8 cellular contexts compared by ENCODE assay signal in the genomic region with DNA sequence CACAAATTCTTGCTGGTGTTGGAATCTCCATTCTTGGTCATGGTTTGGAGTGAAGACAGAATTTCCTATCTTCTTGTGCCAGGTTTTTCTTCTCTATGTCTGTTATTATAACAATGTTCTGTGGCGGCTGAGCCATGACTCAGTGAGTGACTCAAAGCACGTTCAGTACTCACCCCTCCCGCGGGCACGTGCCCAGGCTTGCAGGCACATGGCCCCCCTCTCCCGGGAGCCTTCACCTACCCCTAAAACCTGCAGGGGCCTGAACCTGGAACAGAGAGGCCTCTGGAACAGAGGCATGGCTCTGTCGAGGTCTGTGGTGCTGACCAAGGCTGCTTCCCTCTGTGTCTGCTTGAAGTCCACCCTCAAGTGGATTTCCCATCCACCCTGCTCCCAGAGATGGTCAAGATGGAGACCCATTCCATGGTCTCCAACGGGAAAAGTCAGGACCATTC. TPM values are rescaled to one million over a fixed set of nuclear protein-coding genes. Genes with fewer than 3 reads are reported as not detected.
DNase-seq lines count a peak whose midpoint lies in the region; ATAC-seq, FAIRE-seq and TF ChIP-seq lines count a peak whose summit lies in the region.

No MANE protein-coding gene starts in this region.

- no peaks in the 10 kb centered on the region for H3K36me3 Mint-ChIP-seq in activated CD4-positive, alpha-beta T cell treated with anti-CD3 and anti-CD28 coated beads, Interleukin-2, amount 10 ng/mL, durations not matched to agents 7 days and 5 days (ENCODE audit: low read depth)
- no peaks in the 10 kb centered on the region for H3K36me3 Mint-ChIP-seq in activated CD4-positive, alpha-beta T cell treated with anti-CD3 and anti-CD28 coated beads, Interleukin-2, amount 10 ng/mL, durations not matched to agents 24 days and 14 days (ENCODE audit: low read depth)

- H3K27me3 Mint-ChIP-seq in activated CD4-positive, alpha-beta T cell treated with anti-CD3 and anti-CD28 coated beads, Interleukin-2, amount 10 ng/mL, durations not matched to agents 7 days and 5 days, result no peaks in the 10 kb centered on the region
- H3K27me3 Mint-ChIP-seq in activated CD4-positive, alpha-beta T cell treated with anti-CD3 and anti-CD28 coated beads, Interleukin-2, amount 10 ng/mL, durations not matched to agents 24 days and 14 days, result peaks cover 4% of the 10 kb centered on the region

- H3K27me3 ChIP-seq in lung (ENCODE audit: control insufficient read depth, insufficient read depth), result no peaks in the 10 kb centered on the region

- H3K4me1 Mint-ChIP-seq in activated CD4-positive, alpha-beta T cell treated with anti-CD3 and anti-CD28 coated beads, Interleukin-2, amount 10 ng/mL, durations not matched to agents 7 days and 5 days, result no peaks in the 10 kb centered on the region
- peaks cover 2% of the 10 kb centered on the region for H3K4me1 Mint-ChIP-seq in activated CD4-positive, alpha-beta T cell treated with anti-CD3 and anti-CD28 coated beads, Interleukin-2, amount 10 ng/mL, durations not matched to agents 24 days and 14 days

- peak; percentile 87 for FAIRE-seq in urothelium cell line (lab: Jason Lieb, UNC)

- peaks cover 0 to 29% of the 10 kb centered on the region in 2 donors for H3K36me3 ChIP-seq in lung (ENCODE audit: control insufficient read depth in 2 of 2, insufficient read depth in 2 of 2, low read length in 2 of 2)

- H3K27ac ChIP-seq in lung (ENCODE audit: low read depth in 1 of 2, low read length in 1 of 2), result peak overlapping the region; percentile 34 to 42

- POLR2A ChIA-PET in activated CD4-positive, alpha-beta T cell treated with anti-CD3 and anti-CD28 coated beads, Interleukin-2, amount 10 ng/mL, durations not matched to agents 7 days and 5 days (lab: Charles Lee), result no interaction called here

- H3K9me3 ChIP-seq in lung (ENCODE audit: control insufficient read depth in 2 of 2, insufficient read depth in 1 of 2, low read length in 1 of 2), result no peaks in the 10 kb centered on the region

- TF ChIP-seq CTCF in choroid plexus epithelial cell (conservative IDR thresholded peaks at IDR 0.05; ENCODE audit: low read depth, low read length) (no peak), lung (IDR thresholded peaks at IDR 0.05; ENCODE audit: control extremely low read depth, extremely low read depth) (no peak)

- CTCF ChIA-PET in activated CD4-positive, alpha-beta T cell treated with anti-CD3 and anti-CD28 coated beads, Interleukin-2, amount 10 ng/mL, durations not matched to agents 7 days and 5 days (lab: Charles Lee), result interaction anchor here (1.0 to 3.1 kb wide), 3 partner anchors 27 to 34 kb away, joined by 3 to 33 read pairs (median 15); no protein-coding TSS in a partner anchor

- H3K27ac Mint-ChIP-seq in activated CD4-positive, alpha-beta T cell treated with anti-CD3 and anti-CD28 coated beads, Interleukin-2, amount 10 ng/mL, durations not matched to agents 7 days and 5 days, result no peak overlapping the region
- no peak overlapping the region for H3K27ac Mint-ChIP-seq in activated CD4-positive, alpha-beta T cell treated with anti-CD3 and anti-CD28 coated beads, Interleukin-2, amount 10 ng/mL, durations not matched to agents 24 days and 14 days

- H3K4me3 Mint-ChIP-seq in activated CD4-positive, alpha-beta T cell treated with anti-CD3 and anti-CD28 coated beads, Interleukin-2, amount 10 ng/mL, durations not matched to agents 7 days and 5 days, result no peak overlapping the region
- H3K4me3 Mint-ChIP-seq in activated CD4-positive, alpha-beta T cell treated with anti-CD3 and anti-CD28 coated beads, Interleukin-2, amount 10 ng/mL, durations not matched to agents 24 days and 14 days, result no peak overlapping the region

- DNase-seq in activated CD4-positive, alpha-beta T cell treated with anti-CD3 and anti-CD28 coated beads, Interleukin-2, amount 10 ng/mL, durations not matched to agents 7 days and 5 days, result peak; percentile 3
- no peak for DNase-seq in activated CD4-positive, alpha-beta T cell treated with anti-CD3 and anti-CD28 coated beads, Interleukin-2, amount 10 ng/mL, durations not matched to agents 24 days and 14 days
- DNase-seq in choroid plexus epithelial cell (ENCODE audit: low read depth) (peak; percentile 89), lung (ENCODE audit: low spot score) (peak; percentile 64), urothelium cell line (ENCODE audit: low spot score) (peak; percentile 87), NCI-H2196 (lab: John Stamatoyannopoulos, UW; ENCODE audit: unreplicated experiment) (no peak), NK-92 (lab: John Stamatoyannopoulos, UW; ENCODE audit: unreplicated experiment) (no peak), cerebellar cortex (ENCODE audit: low spot score) (no peak)

- intact Hi-C loops in activated CD4-positive, alpha-beta T cell treated with anti-CD3 and anti-CD28 coated beads, Interleukin-2, amount 10 ng/mL, durations not matched to agents 24 days and 14 days (cut with micrococcal nuclease), result loop anchor here (10.0 kb wide), 1 partner anchor 128 kb away; no protein-coding TSS in a partner anchor

- no peaks in the 10 kb centered on the region for H3K9me3 Mint-ChIP-seq in activated CD4-positive, alpha-beta T cell treated with anti-CD3 and anti-CD28 coated beads, Interleukin-2, amount 10 ng/mL, durations not matched to agents 7 days and 5 days
- no peaks in the 10 kb centered on the region for H3K9me3 Mint-ChIP-seq in activated CD4-positive, alpha-beta T cell treated with anti-CD3 and anti-CD28 coated beads, Interleukin-2, amount 10 ng/mL, durations not matched to agents 24 days and 14 days

- H3K4me3 ChIP-seq in choroid plexus epithelial cell (ENCODE audit: low read depth, low read length) (no peak overlapping the region), lung (no peak overlapping the region)

- H3K4me1 ChIP-seq in lung (ENCODE audit: control insufficient read depth in 2 of 2, insufficient read depth in 2 of 2, low read length in 2 of 2), result no peaks in the 10 kb centered on the region

- 53 to 69% methylated on average over 8 of the region's 8 CpGs for WGBS in lung, 2 donors

- no peak for ATAC-seq in lung (ENCODE audit: insufficient read depth, low FRiP score)

RNA-seq across cellular contexts. Expression of a gene that starts 27.6 kb away (rescaled TPM):
- 1 to 10 TPM; 2.3 to 2.5 TPM for total RNA-seq in activated CD4-positive, alpha-beta T cell treated with anti-CD3 and anti-CD28 coated beads, Interleukin-2, amount 10 ng/mL, durations not matched to agents 7 days and 5 days
- total RNA-seq in activated CD4-positive, alpha-beta T cell treated with anti-CD3 and anti-CD28 coated beads, Interleukin-2, amount 10 ng/mL, durations not matched to agents 24 days and 14 days, result 5.7 and 6.5 TPM in 2 replicates
- 100 to 1,000 TPM in 1 of 2 donors, 10 to 100 TPM in 1; 89.8 to 123 TPM for total RNA-seq in lung
- 10 to 100 TPM; 36.0 to 82.4 TPM for polyA plus RNA-seq in lung

RNA-seq across cellular contexts. Expression of a gene that starts 30.3 kb away (rescaled TPM):
- total RNA-seq in activated CD4-positive, alpha-beta T cell treated with anti-CD3 and anti-CD28 coated beads, Interleukin-2, amount 10 ng/mL, durations not matched to agents 7 days and 5 days, result not detected
- 0.14 and 0.28 TPM in 2 replicates for total RNA-seq in activated CD4-positive, alpha-beta T cell treated with anti-CD3 and anti-CD28 coated beads, Interleukin-2, amount 10 ng/mL, durations not matched to agents 24 days and 14 days
- total RNA-seq in lung, result not detected
- not detected for polyA plus RNA-seq in lung

RNA-seq across cellular contexts. Expression of a gene that starts 37.6 kb away (rescaled TPM):
- total RNA-seq in activated CD4-positive, alpha-beta T cell treated with anti-CD3 and anti-CD28 coated beads, Interleukin-2, amount 10 ng/mL, durations not matched to agents 7 days and 5 days, result 10 to 100 TPM; 11.6 to 15.1 TPM
- total RNA-seq in activated CD4-positive, alpha-beta T cell treated with anti-CD3 and anti-CD28 coated beads, Interleukin-2, amount 10 ng/mL, durations not matched to agents 24 days and 14 days, result 24.4 and 25.9 TPM in 2 replicates
- total RNA-seq in lung, result 10 to 100 TPM in 1 of 2 donors, 1 to 10 TPM in 1; 8.4 to 14.4 TPM
- polyA plus RNA-seq in lung, result 10 to 100 TPM in 1 of 2 donors, 1 to 10 TPM in 1; 6.6 to 13.8 TPM

RNA-seq across cellular contexts. Expression of a gene that starts 37.8 kb away (rescaled TPM):
- 100 to 1,000 TPM; 285 to 290 TPM for total RNA-seq in activated CD4-positive, alpha-beta T cell treated with anti-CD3 and anti-CD28 coated beads, Interleukin-2, amount 10 ng/mL, durations not matched to agents 7 days and 5 days
- 272 and 275 TPM in 2 replicates for total RNA-seq in activated CD4-positive, alpha-beta T cell treated with anti-CD3 and anti-CD28 coated beads, Interleukin-2, amount 10 ng/mL, durations not matched to agents 24 days and 14 days
- 100 to 1,000 TPM; 152 to 176 TPM for total RNA-seq in lung
- 100 to 1,000 TPM; 302 to 985 TPM for polyA plus RNA-seq in lung

RNA-seq across cellular contexts. Expression of a gene that starts 44.2 kb away (rescaled TPM):
- 10 to 100 TPM; 17.4 to 19.4 TPM for total RNA-seq in activated CD4-positive, alpha-beta T cell treated with anti-CD3 and anti-CD28 coated beads, Interleukin-2, amount 10 ng/mL, durations not matched to agents 7 days and 5 days
- 18.3 and 20.0 TPM in 2 replicates for total RNA-seq in activated CD4-positive, alpha-beta T cell treated with anti-CD3 and anti-CD28 coated beads, Interleukin-2, amount 10 ng/mL, durations not matched to agents 24 days and 14 days
- total RNA-seq in lung, result 1 to 10 TPM; 7.1 to 7.6 TPM
- polyA plus RNA-seq in lung, result 1 to 10 TPM; 4.8 to 5.4 TPM

Comparison
In these comparisons a context has a peak if more than half of its experiments do, and no peak if none do; other contexts are left out.
1. DNase-seq: peak in activated CD4-positive, alpha-beta T cell treated with anti-CD3 and anti-CD28 coated beads, Interleukin-2, amount 10 ng/mL, durations not matched to agents 7 days and 5 days (single experiment), choroid plexus epithelial cell (single experiment), lung (single experiment) and urothelium cell line (single experiment); none in activated CD4-positive, alpha-beta T cell treated with anti-CD3 and anti-CD28 coated beads, Interleukin-2, amount 10 ng/mL, durations not matched to agents 24 days and 14 days (single experiment), NCI-H2196 (single experiment), NK-92 (single experiment) and cerebellar cortex (single experiment).
2. RNA of a gene that starts 27.6 kb away (total RNA-seq): 89.8 to 123 TPM in lung; 5.7 to 6.5 TPM in activated CD4-positive, alpha-beta T cell treated with anti-CD3 and anti-CD28 coated beads, Interleukin-2, amount 10 ng/mL, durations not matched to agents 24 days and 14 days and 2.3 to 2.5 TPM in activated CD4-positive, alpha-beta T cell treated with anti-CD3 and anti-CD28 coated beads, Interleukin-2, amount 10 ng/mL, durations not matched to agents 7 days and 5 days; every median in the first group is over 10 times any median in the second.